Comparison of ENCODE assay signal across 8 cellular contexts in genomic region chr1:23825762-23826522, GRCh38. TPM values are rescaled to one million over a fixed set of nuclear protein-coding genes. Genes with fewer than 3 reads are reported as not detected.
DNase-seq lines count a peak whose midpoint lies in the region; ATAC-seq lines count a peak whose summit lies in the region.

No MANE protein-coding gene starts in this region.

- POLR2A ChIA-PET in naive thymus-derived CD8-positive, alpha-beta T cell (lab: Charles Lee) = interaction anchor here (0.6 to 3.7 kb wide), 22 partner anchors 9 to 1604 kb away, joined by 3 to 29 read pairs (median 4); partner anchors contain the start of genes ELOA, FUCA1, GALE and LYPLA2

- no peaks in the 10 kb centered on the region for H3K9me3 Mint-ChIP-seq in naive thymus-derived CD8-positive, alpha-beta T cell

- peaks cover 0 to 2% (median 0%) of the 10 kb centered on the region in 3 donors for H3K36me3 Mint-ChIP-seq in naive thymus-derived CD8-positive, alpha-beta T cell

- peak overlapping the region; percentile 90 to 97 (median 94) for H3K4me3 Mint-ChIP-seq in naive thymus-derived CD8-positive, alpha-beta T cell

- H3K4me1 Mint-ChIP-seq in naive thymus-derived CD8-positive, alpha-beta T cell = peaks cover 16 to 29% (median 25%) of the 10 kb centered on the region in 4 donors

- peak overlapping the region; percentile 93 to 98 (median 96) for H3K27ac Mint-ChIP-seq in naive thymus-derived CD8-positive, alpha-beta T cell

- ATAC-seq in naive thymus-derived CD8-positive, alpha-beta T cell = peak in 1 of 2 donors; percentile 8
- no peak for ATAC-seq in HG02852 (IDR thresholded peaks at IDR 0.05; ENCODE audit: unreplicated experiment)

- H3K4me3 ChIP-seq in Jurkat, Clone E6-1 (ENCODE audit: low read length) = peak overlapping the region; percentile 96

- no peaks in the 10 kb centered on the region for H3K27me3 Mint-ChIP-seq in naive thymus-derived CD8-positive, alpha-beta T cell

- DNase-seq in NCI-H510A treated with DMSO at 0.1 percent for 48 hours (lab: John Stamatoyannopoulos, UW) (peak; percentile 30), NCI-H510A (lab: John Stamatoyannopoulos, UW) (no peak), cerebellar cortex (ENCODE audit: low spot score) (peak; percentile 24), DMS79 (lab: John Stamatoyannopoulos, UW) (no peak), dedifferentiated amniotic fluid mesenchymal stem cell (ENCODE audit: extremely low spot score) (no peak)
- no peak for DNase-seq in Jurkat, Clone E6-1 (ENCODE audit: low read depth, low spot score)
- peak in 1 of 10 donors; percentile 10 for DNase-seq in naive thymus-derived CD8-positive, alpha-beta T cell

RNA-seq across cellular contexts. Expression of gene HMGCL, which starts 0.7 kb away (rescaled TPM):
- polyA plus RNA-seq in Jurkat, Clone E6-1 (2012; ENCODE audit: insufficient read depth, insufficient read length) = 21.2 TPM
- total RNA-seq in naive thymus-derived CD8-positive, alpha-beta T cell = 10 to 100 TPM; 32.0 to 37.7 TPM
- polyA plus RNA-seq in naive thymus-derived CD8-positive, alpha-beta T cell = 10 to 100 TPM; 25.9 to 37.9 (median 34.3) TPM

RNA-seq across cellular contexts. Expression of gene GALE, which starts 25.4 kb away (rescaled TPM):
- polyA plus RNA-seq in Jurkat, Clone E6-1 (2012; ENCODE audit: insufficient read depth, insufficient read length) = 42.7 TPM
- 1 to 10 TPM; 8.4 to 8.7 TPM for total RNA-seq in naive thymus-derived CD8-positive, alpha-beta T cell
- 10 to 100 TPM in 2 of 3 donors, 1 to 10 TPM in 1; 8.0 to 12.7 (median 12.3) TPM for polyA plus RNA-seq in naive thymus-derived CD8-positive, alpha-beta T cell

RNA-seq across cellular contexts. Expression of gene LYPLA2, which starts 35.0 kb away (rescaled TPM):
- polyA plus RNA-seq in Jurkat, Clone E6-1 (2012; ENCODE audit: insufficient read depth, insufficient read length) = 65.4 TPM
- 10 to 100 TPM; 52.9 to 62.5 TPM for total RNA-seq in naive thymus-derived CD8-positive, alpha-beta T cell
- 100 to 1,000 TPM in 2 of 3 donors, 10 to 100 TPM in 1; 90.3 to 104 (median 101) TPM for polyA plus RNA-seq in naive thymus-derived CD8-positive, alpha-beta T cell

RNA-seq across cellular contexts. Expression of gene FUCA1, which starts 42.1 kb away (rescaled TPM):
- polyA plus RNA-seq in Jurkat, Clone E6-1 (2012; ENCODE audit: insufficient read depth, insufficient read length) = 15.9 TPM
- 10 to 100 TPM; 14.8 to 18.4 TPM for total RNA-seq in naive thymus-derived CD8-positive, alpha-beta T cell
- polyA plus RNA-seq in naive thymus-derived CD8-positive, alpha-beta T cell = 10 to 100 TPM in 2 of 3 donors, 1 to 10 TPM in 1; 8.1 to 13.8 (median 10.7) TPM

RNA-seq across cellular contexts. Expression of gene PITHD1, which starts 47.7 kb away (rescaled TPM):
- polyA plus RNA-seq in Jurkat, Clone E6-1 (2012; ENCODE audit: insufficient read depth, insufficient read length) = 66.9 TPM
- total RNA-seq in naive thymus-derived CD8-positive, alpha-beta T cell = 10 to 100 TPM; 79.1 to 86.6 TPM
- polyA plus RNA-seq in naive thymus-derived CD8-positive, alpha-beta T cell = 10 to 100 TPM; 68.1 to 80.6 (median 74.3) TPM

Comparison
In these comparisons a context has a peak if more than half of its experiments do, and no peak if none do; other contexts are left out.
1. DNase-seq: peak in NCI-H510A treated with DMSO at 0.1 percent for 48 hours (single experiment) and cerebellar cortex (single experiment); none in NCI-H510A (single experiment), Jurkat, Clone E6-1 (single experiment), DMS79 (single experiment) and dedifferentiated amniotic fluid mesenchymal stem cell (single experiment).